Comparison of ENCODE assay signal across 18 cellular contexts in the genomic region with DNA sequence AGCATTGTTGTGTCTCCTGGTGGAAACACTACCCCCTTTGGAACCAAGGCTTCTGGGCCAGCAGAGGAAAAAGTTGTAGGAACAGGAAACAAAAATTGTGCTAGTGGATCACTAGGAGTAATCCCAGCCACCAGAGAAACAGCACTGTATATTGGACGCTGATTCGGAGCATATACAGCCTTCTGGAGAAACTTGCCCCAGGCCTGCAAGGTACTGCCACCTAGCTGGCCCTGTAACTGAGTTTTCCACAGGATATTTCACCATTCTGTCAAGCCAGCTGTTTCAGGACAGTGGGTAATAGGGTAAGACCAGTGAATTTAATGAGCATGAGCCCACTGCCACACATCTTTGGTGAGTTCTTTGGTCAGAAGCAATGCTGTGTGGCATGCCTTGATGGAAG. TPM values are rescaled to one million over a fixed set of nuclear protein-coding genes. Genes with fewer than 3 reads are reported as not detected.
DNase-seq lines count a peak whose midpoint lies in the region; ATAC-seq, FAIRE-seq and TF ChIP-seq lines count a peak whose summit lies in the region.
"Had no signal": no experiment of that assay in that cellular context is flagged by ENCODE, and none has a peak within 500 bp of the region (broad histone marks: within the 10 kb centered on the region; RNA-seq: fewer than 3 reads in every experiment).

No MANE protein-coding gene starts in this region.

- no peak overlapping the region for H4K91ac ChIP-seq in H9 (ENCODE audit: insufficient read length, low read depth, low read length)

- no peak overlapping the region for H2AFZ ChIP-seq in H9 (ENCODE audit: low read length)

- H3T11ph ChIP-seq in H9 (ENCODE audit: low read length) = no peak overlapping the region

- no peak overlapping the region for H3K4me3 Mint-ChIP-seq in activated CD4-positive, alpha-beta T cell treated with anti-CD3 and anti-CD28 coated beads, Interleukin-2, amount 10 ng/mL, durations not matched to agents 24 days and 14 days
- H3K4me3 Mint-ChIP-seq in activated CD4-positive, alpha-beta T cell treated with anti-CD3 and anti-CD28 coated beads for 36 hours = no peak overlapping the region
- H3K4me3 Mint-ChIP-seq in H9 = no peak overlapping the region
- H3K4me3 Mint-ChIP-seq: CD4-positive, CD25-positive, alpha-beta regulatory T cell; CD8-positive, alpha-beta memory T cell had no signal

- H3K4me2 ChIP-seq in H9 (ENCODE audit: insufficient read depth, insufficient read length, low read length) = no peak overlapping the region

- H2AK5ac ChIP-seq in H9 (ENCODE audit: insufficient read length, low read length) = no peak overlapping the region

- TF ChIP-seq CTCF in H9 (conservative IDR thresholded peaks at IDR 0.05) = no peak
- no peak for TF ChIP-seq CTCF in esophagus muscularis mucosa (IDR thresholded peaks at IDR 0.05)

- H3K79me2 ChIP-seq in H9 (ENCODE audit: insufficient read depth, low read length) = no peaks in the 10 kb centered on the region

- no peak for TF ChIP-seq POLR2A in esophagus muscularis mucosa (IDR thresholded peaks at IDR 0.05; ENCODE audit: low read depth)

- POLR2A ChIA-PET in activated CD4-positive, alpha-beta T cell treated with anti-CD3 and anti-CD28 coated beads for 36 hours (lab: Charles Lee) = no interaction called here

- WGBS in H9 (ENCODE audit: extremely low coverage, insufficient read length, low lambda C conversion rate) = no CpG with 5 or more reads among the region's 2 CpGs
- 85% methylated on average over 2 of the region's 2 CpGs for WGBS in esophagus muscularis mucosa

- no peaks in the 10 kb centered on the region for H3K23me2 ChIP-seq in H9 (ENCODE audit: insufficient read length, low read depth, low read length, poor library complexity, severe bottlenecking)

- H2BK20ac ChIP-seq in H9 (ENCODE audit: low read depth, low read length, poor library complexity, severe bottlenecking) = no peak overlapping the region

- H3K9ac ChIP-seq in H9 (ENCODE audit: extremely low read depth, insufficient read length, low read length) = no peak overlapping the region

- H3K27me3 ChIP-seq in H9 (ENCODE audit: insufficient read depth, low read length) (no peaks in the 10 kb centered on the region), esophagus muscularis mucosa (no peaks in the 10 kb centered on the region)
- H3K27me3 ChIP-seq: BE2C had no signal

- no peak overlapping the region for H3K56ac ChIP-seq in H9 (ENCODE audit: insufficient read length, low read depth, low read length)

- H3K27ac Mint-ChIP-seq in activated CD4-positive, alpha-beta T cell treated with anti-CD3 and anti-CD28 coated beads, Interleukin-2, amount 10 ng/mL, durations not matched to agents 24 days and 14 days = no peak overlapping the region
- H3K27ac Mint-ChIP-seq in activated CD4-positive, alpha-beta T cell treated with anti-CD3 and anti-CD28 coated beads for 36 hours = no peak overlapping the region
- no peak overlapping the region; a peak in 1 of 7 replicates for H3K27ac Mint-ChIP-seq in H9

- TF ChIP-seq EP300 in esophagus muscularis mucosa (IDR thresholded peaks at IDR 0.05) = no peak

- H3K4me1 ChIP-seq in H9 (ENCODE audit: insufficient read depth, low read length) (no peaks in the 10 kb centered on the region), esophagus muscularis mucosa (peaks cover 0 to 4% (median under 1%) of the 10 kb centered on the region in 4 donors)
- H3K4me1 ChIP-seq: BE2C had no signal

- no peaks in the 10 kb centered on the region for H3K4me1 Mint-ChIP-seq in activated CD4-positive, alpha-beta T cell treated with anti-CD3 and anti-CD28 coated beads, Interleukin-2, amount 10 ng/mL, durations not matched to agents 24 days and 14 days
- no peaks in the 10 kb centered on the region for H3K4me1 Mint-ChIP-seq in activated CD4-positive, alpha-beta T cell treated with anti-CD3 and anti-CD28 coated beads for 36 hours
- H3K4me1 Mint-ChIP-seq in H9 = peaks cover 8% of the 10 kb centered on the region in 2 experiments
- H3K4me1 Mint-ChIP-seq: CD4-positive, CD25-positive, alpha-beta regulatory T cell; CD8-positive, alpha-beta memory T cell had no signal

- no peaks in the 10 kb centered on the region for H3K79me1 ChIP-seq in H9 (ENCODE audit: insufficient read depth, low read depth, low read length, poor library complexity, severe bottlenecking)

- peak overlapping the region; percentile 70 for H2BK12ac ChIP-seq in H9 (ENCODE audit: insufficient read length, low read depth, low read length)

- H3K14ac ChIP-seq in H9 (ENCODE audit: insufficient read depth, low read length) = no peak overlapping the region

- H2BK120ac ChIP-seq in H9 (ENCODE audit: low read depth, low read length, poor library complexity, severe bottlenecking) = no peak overlapping the region

- H4K5ac ChIP-seq in H9 (ENCODE audit: insufficient read length, low read depth, low read length) = no peak overlapping the region

- no peak overlapping the region for H4K8ac ChIP-seq in H9 (replicated peaks; ENCODE audit: insufficient read length, low read depth, low read length)

- CTCF ChIA-PET in activated CD4-positive, alpha-beta T cell treated with anti-CD3 and anti-CD28 coated beads for 36 hours (lab: Charles Lee) = interaction anchor here (0.6 to 0.8 kb wide), 2 partner anchors 51 to 344 kb away, joined by 3 read pairs; no protein-coding TSS in a partner anchor

- H3K4ac ChIP-seq in H9 (ENCODE audit: low read depth, low read length) = no peak overlapping the region

- no peaks in the 10 kb centered on the region for H3K36me3 Mint-ChIP-seq in activated CD4-positive, alpha-beta T cell treated with anti-CD3 and anti-CD28 coated beads, Interleukin-2, amount 10 ng/mL, durations not matched to agents 24 days and 14 days (ENCODE audit: low read depth)
- H3K36me3 Mint-ChIP-seq in activated CD4-positive, alpha-beta T cell treated with anti-CD3 and anti-CD28 coated beads for 36 hours (ENCODE audit: low read depth) = no peaks in the 10 kb centered on the region
- H3K36me3 Mint-ChIP-seq in H9 (ENCODE audit: insufficient read depth in 1 of 3, low read depth in 3 of 3) = peaks cover 0 to 14% (median 0%) of the 10 kb centered on the region in 3 experiments; a peak in 3 of 7 replicates
- H3K36me3 Mint-ChIP-seq: CD4-positive, CD25-positive, alpha-beta regulatory T cell had no signal

- no peak overlapping the region for H3K4me3 ChIP-seq in esophagus muscularis mucosa
- H3K4me3 ChIP-seq: GM12878 had no signal

- no peaks in the 10 kb centered on the region for H3K9me3 ChIP-seq in H9 (ENCODE audit: control insufficient read depth, low read depth, low read length)
- peaks cover 0 to 7% (median 3%) of the 10 kb centered on the region in 4 donors for H3K9me3 ChIP-seq in esophagus muscularis mucosa
- H3K9me3 ChIP-seq: BE2C had no signal

- no peak overlapping the region for H2BK5ac ChIP-seq in H9 (ENCODE audit: insufficient read length, low read length)

- DNase-seq in activated CD4-positive, alpha-beta T cell treated with anti-CD3 and anti-CD28 coated beads, Interleukin-2, amount 10 ng/mL, durations not matched to agents 24 days and 14 days = peak; percentile 27
- DNase-seq in activated CD4-positive, alpha-beta T cell treated with anti-CD3 and anti-CD28 coated beads for 36 hours = no peak
- DNase-seq in H9 (no peak), esophagus muscularis mucosa (ENCODE audit: extremely low spot score) (peak; percentile 21), urothelium cell line (ENCODE audit: low spot score) (no peak), Ammon's horn (ENCODE audit: low spot score) (no peak), kidney tubule cell (ENCODE audit: low spot score) (no peak)
- DNase-seq in stimulated activated CD4-positive, alpha-beta T cell treated with anti-CD3 and anti-CD28 coated beads, Interleukin-4, amount 100 ng/mL, for 24 hours = no peak
- DNase-seq: 8988T; BE2C; C1 segment of cervical spinal cord; CD4-positive, CD25-positive, alpha-beta regulatory T cell; CD8-positive, alpha-beta memory T cell; COR-L47; DMS153; DMS79; H7 had no signal

- peaks cover 13% of the 10 kb centered on the region for H3K9me3 Mint-ChIP-seq in activated CD4-positive, alpha-beta T cell treated with anti-CD3 and anti-CD28 coated beads, Interleukin-2, amount 10 ng/mL, durations not matched to agents 24 days and 14 days
- peaks cover 3% of the 10 kb centered on the region for H3K9me3 Mint-ChIP-seq in activated CD4-positive, alpha-beta T cell treated with anti-CD3 and anti-CD28 coated beads for 36 hours (ENCODE audit: low read depth)
- peaks cover 6 to 15% of the 10 kb centered on the region in 2 experiments for H3K9me3 Mint-ChIP-seq in H9

- no peak overlapping the region for H2BK15ac ChIP-seq in H9 (ENCODE audit: low read depth, low read length)

- intact Hi-C loops in activated CD4-positive, alpha-beta T cell treated with anti-CD3 and anti-CD28 coated beads, Interleukin-2, amount 10 ng/mL, durations not matched to agents 24 days and 14 days (cut with micrococcal nuclease) = no loop called here
- intact Hi-C loops in activated CD4-positive, alpha-beta T cell treated with anti-CD3 and anti-CD28 coated beads for 36 hours (cut with DNase I, micrococcal nuclease) = no loop called here
- intact Hi-C loops in esophagus muscularis mucosa (cut with DNase I) = no loop called here

- H3K23ac ChIP-seq in H9 (ENCODE audit: insufficient read length, low read depth, low read length) = no peak overlapping the region

- no peak for ATAC-seq in activated CD4-positive, alpha-beta T cell treated with anti-CD3 and anti-CD28 coated beads for 36 hours
- ATAC-seq: GM12878 had no signal

- no peaks in the 10 kb centered on the region for H4K20me1 ChIP-seq in H9 (ENCODE audit: control insufficient read depth, insufficient read depth, insufficient read length)

- H3K27ac ChIP-seq in H9 (ENCODE audit: insufficient read length, low read depth, low read length) (no peak overlapping the region), esophagus muscularis mucosa (replicated peaks in 1 of 4) (no peak overlapping the region)

- H3K36me3 ChIP-seq in esophagus muscularis mucosa = no peaks in the 10 kb centered on the region
- H3K36me3 ChIP-seq: BE2C had no signal

- H3K18ac ChIP-seq in H9 (ENCODE audit: insufficient read length, low read depth, low read length) = no peak overlapping the region

- peaks cover 13% of the 10 kb centered on the region for H3K27me3 Mint-ChIP-seq in activated CD4-positive, alpha-beta T cell treated with anti-CD3 and anti-CD28 coated beads, Interleukin-2, amount 10 ng/mL, durations not matched to agents 24 days and 14 days
- no peaks in the 10 kb centered on the region for H3K27me3 Mint-ChIP-seq in activated CD4-positive, alpha-beta T cell treated with anti-CD3 and anti-CD28 coated beads for 36 hours
- no peaks in the 10 kb centered on the region; the same call in 1 of the 2 replicates for H3K27me3 Mint-ChIP-seq in H9 (ENCODE audit: low read depth)
- H3K27me3 Mint-ChIP-seq: CD8-positive, alpha-beta memory T cell had no signal

- FAIRE-seq in urothelium cell line (lab: Jason Lieb, UNC) = peak; percentile 17
- FAIRE-seq: GM12878 had no signal

RNA-seq across cellular contexts. Expression of a gene that starts 25.1 kb away (rescaled TPM):
- total RNA-seq in activated CD4-positive, alpha-beta T cell treated with anti-CD3 and anti-CD28 coated beads, Interleukin-2, amount 10 ng/mL, durations not matched to agents 24 days and 14 days = 32.4 and 35.5 TPM in 2 replicates
- 10 to 100 TPM; 12.0 to 15.7 TPM for total RNA-seq in activated CD4-positive, alpha-beta T cell treated with anti-CD3 and anti-CD28 coated beads for 36 hours
- total RNA-seq in H9 (2021) = 20.0 and 21.3 TPM in 2 replicates
- 10 to 100 TPM; 10.8 to 24.2 (median 16.7) TPM for total RNA-seq in esophagus muscularis mucosa

Comparison
In these comparisons a context has a peak if more than half of its experiments do, and no peak if none do; other contexts are left out.
1. DNase-seq: peak in activated CD4-positive, alpha-beta T cell treated with anti-CD3 and anti-CD28 coated beads, Interleukin-2, amount 10 ng/mL, durations not matched to agents 24 days and 14 days (single experiment) and esophagus muscularis mucosa (single experiment); none in activated CD4-positive, alpha-beta T cell treated with anti-CD3 and anti-CD28 coated beads for 36 hours (single experiment), H9 (single experiment), urothelium cell line (single experiment), Ammon's horn (single experiment), stimulated activated CD4-positive, alpha-beta T cell treated with anti-CD3 and anti-CD28 coated beads, Interleukin-4, amount 100 ng/mL, for 24 hours (single experiment) and kidney tubule cell (single experiment).